Comparison of ENCODE assay signal across 8 cellular contexts in the genomic region with DNA sequence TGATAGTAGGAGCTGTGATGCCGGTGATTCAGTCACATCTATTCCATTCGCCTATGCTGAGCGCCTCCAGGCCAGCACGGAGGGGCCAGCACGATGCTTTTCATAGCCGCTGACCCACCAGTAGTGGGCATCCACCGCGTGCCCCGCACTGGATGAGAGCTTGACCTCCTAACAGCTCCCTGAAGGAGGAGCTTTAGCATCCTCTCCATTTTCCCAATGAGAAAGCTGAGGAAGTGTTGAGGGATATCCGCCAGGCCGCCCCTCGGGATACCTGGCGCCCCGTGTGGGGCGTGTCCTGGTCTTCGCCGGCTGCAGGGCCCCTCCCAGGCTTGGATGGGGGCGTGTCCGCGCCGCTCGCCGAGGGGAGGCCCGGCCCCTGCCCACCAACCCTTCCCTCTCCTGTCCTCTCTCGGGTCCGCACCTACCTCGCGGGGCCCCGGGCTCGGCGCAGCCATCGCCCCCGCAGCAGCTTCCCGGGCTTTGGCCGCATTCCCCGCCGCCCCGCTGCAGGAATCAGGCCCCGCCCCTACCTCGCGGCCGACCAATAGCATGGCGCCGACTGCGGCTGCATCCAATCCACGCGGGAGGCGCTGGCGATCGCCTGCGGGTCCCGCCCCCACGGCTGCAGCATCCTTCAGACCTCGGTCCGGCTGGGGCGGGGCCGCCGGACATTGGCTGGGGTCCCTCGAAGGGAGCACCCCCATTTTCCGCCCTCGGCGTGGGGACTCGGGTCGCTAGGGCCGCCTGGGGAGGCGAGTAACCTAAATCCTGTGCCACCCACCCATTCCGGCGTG. TPM values are rescaled to one million over a fixed set of nuclear protein-coding genes. Genes with fewer than 3 reads are reported as not detected.
A peak's percentile ranks its signal among the peaks of the same experiment; 100 is the strongest.
DNase-seq lines count a peak whose midpoint lies in the region; ATAC-seq and TF ChIP-seq lines count a peak whose summit lies in the region.

A gene with protein sequence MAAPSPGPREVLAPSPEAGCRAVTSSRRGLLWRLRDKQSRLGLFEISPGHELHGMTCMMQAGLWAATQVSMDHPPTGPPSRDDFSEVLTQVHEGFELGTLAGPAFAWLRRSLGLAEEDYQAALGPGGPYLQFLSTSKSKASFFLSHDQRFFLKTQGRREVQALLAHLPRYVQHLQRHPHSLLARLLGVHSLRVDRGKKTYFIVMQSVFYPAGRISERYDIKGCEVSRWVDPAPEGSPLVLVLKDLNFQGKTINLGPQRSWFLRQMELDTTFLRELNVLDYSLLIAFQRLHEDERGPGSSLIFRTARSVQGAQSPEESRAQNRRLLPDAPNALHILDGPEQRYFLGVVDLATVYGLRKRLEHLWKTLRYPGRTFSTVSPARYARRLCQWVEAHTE (minus strand): TSS at position 480 of the 794 bp plus-strand sequence. CDS start 25 bp downstream, at position 455.

- DNase-seq in DMS79 (lab: John Stamatoyannopoulos, UW) = peak; percentile 66
- DNase-seq in HUDEP-2 (lab: John Stamatoyannopoulos, UW; ENCODE audit: unreplicated experiment in 76 of 76) = peak in 63 of 76 experiments; percentile 11 to 75 (median 51)
- DNase-seq in SHP77 (lab: John Stamatoyannopoulos, UW) = peak; percentile 66 to 88
- DNase-seq in germinal center (ENCODE audit: low spot score) = peak; percentile 95
- DNase-seq in thyroid gland = peak; percentile 74 to 84

- peaks cover 34% of the 10 kb centered on the region for H3K27me3 ChIP-seq in neuron (ENCODE audit: insufficient read depth, low read length)
- no peaks in the 10 kb centered on the region for H3K27me3 ChIP-seq in thyroid gland

- WGBS in thyroid gland, 2 donors = 2 to 3% methylated on average over 20 to 47 of the region's 68 CpGs

- peaks cover 4% of the 10 kb centered on the region for H3K36me3 ChIP-seq in neuron (ENCODE audit: insufficient read depth, low read length)
- no peaks in the 10 kb centered on the region for H3K36me3 ChIP-seq in thyroid gland

- H2AFZ ChIP-seq in neuron (ENCODE audit: low read depth, low read length) = peak within 1 kb of the TSS; percentile 70

- TF ChIP-seq CTCF in thyroid gland (IDR thresholded peaks at IDR 0.05) = no peak

- H3K4me1 Mint-ChIP-seq in activated naive CD4-positive, alpha-beta T cell treated with anti-CD3 and anti-CD28 coated beads, Interleukin-2, amount 50 U/mL, for 24 hours = peaks cover 43% of the 10 kb centered on the region

- peak; percentile 74 for ATAC-seq in GM21515 (IDR thresholded peaks at IDR 0.05; ENCODE audit: unreplicated experiment)

- intact Hi-C loops in thyroid gland (cut with DNase I) = no loop called here

- H3K9me3 ChIP-seq in neuron (ENCODE audit: low read length) (no peaks in the 10 kb centered on the region), thyroid gland (no peaks in the 10 kb centered on the region)

- H3K4me1 ChIP-seq in neuron (ENCODE audit: insufficient read depth, low read length) (peaks cover 19% of the 10 kb centered on the region), thyroid gland (peaks cover 26 to 33% of the 10 kb centered on the region in 2 donors)

- peak within 1 kb of the TSS in 1 of 3 donors; percentile 2 for H3K27ac ChIP-seq in thyroid gland

- H3K4me3 ChIP-seq in neuron (ENCODE audit: low read length) = peak within 1 kb of the TSS; percentile 54
- H3K4me3 ChIP-seq in thyroid gland (replicated peaks in 1 of 3) = peak within 1 kb of the TSS in 2 of 3 donors; percentile 7 to 29

- TF ChIP-seq POLR2A in thyroid gland (IDR thresholded peaks at IDR 0.05) = no peak

- H3K4me3 Mint-ChIP-seq in activated naive CD4-positive, alpha-beta T cell treated with anti-CD3 and anti-CD28 coated beads, Interleukin-2, amount 50 U/mL, for 24 hours = peak within 1 kb of the TSS; percentile 80

- H3K27ac Mint-ChIP-seq in activated naive CD4-positive, alpha-beta T cell treated with anti-CD3 and anti-CD28 coated beads, Interleukin-2, amount 50 U/mL, for 24 hours = peak within 1 kb of the TSS; percentile 79

- H3K36me3 Mint-ChIP-seq in activated naive CD4-positive, alpha-beta T cell treated with anti-CD3 and anti-CD28 coated beads, Interleukin-2, amount 50 U/mL, for 24 hours = peaks cover 8% of the 10 kb centered on the region

- no peaks in the 10 kb centered on the region for H3K27me3 Mint-ChIP-seq in activated naive CD4-positive, alpha-beta T cell treated with anti-CD3 and anti-CD28 coated beads, Interleukin-2, amount 50 U/mL, for 24 hours

- H3K9me3 Mint-ChIP-seq in activated naive CD4-positive, alpha-beta T cell treated with anti-CD3 and anti-CD28 coated beads, Interleukin-2, amount 50 U/mL, for 24 hours = no peaks in the 10 kb centered on the region

RNA-seq across cellular contexts. Expression of the gene that starts here (rescaled TPM):
- 1 to 10 TPM in 3 of 4 donors, not detected in 1; 1.0 to 5.2 (median 1.6) TPM for total RNA-seq in thyroid gland
